Comparison of ENCODE assay signal across 8 cellular contexts in the genomic region with DNA sequence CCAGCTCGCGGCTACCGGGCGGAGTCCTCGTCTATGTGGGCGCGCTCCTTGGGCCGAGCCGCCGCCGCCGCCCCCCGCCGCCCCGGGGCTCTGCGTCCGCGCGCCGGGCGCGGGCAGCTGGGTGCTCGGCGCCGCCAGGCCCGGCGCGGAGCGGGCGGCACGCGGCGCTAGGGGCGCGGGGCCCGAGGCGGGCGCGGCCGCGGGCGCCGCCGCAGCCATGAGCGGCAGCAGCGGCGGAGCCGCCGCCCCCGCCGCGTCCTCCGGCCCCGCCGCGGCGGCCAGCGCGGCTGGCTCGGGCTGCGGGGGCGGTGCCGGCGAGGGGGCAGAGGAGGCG. TPM values are rescaled to one million over a fixed set of nuclear protein-coding genes. Genes with fewer than 3 reads are reported as not detected.
DNase-seq lines count a peak whose midpoint lies in the region; ATAC-seq lines count a peak whose summit lies in the region.

No MANE protein-coding gene starts in this region.

- H4K20me1 ChIP-seq in BLaER1 treated with 17β-estradiol and CSF1 and Interleukin-3, amounts not matched to agents 10 nM and 100 nM, result peaks cover 44 to 49% (median 48%) of the 10 kb centered on the region in 11 experiments

- peak overlapping the region; percentile 72 to 98 (median 94) for H3K4me3 ChIP-seq in BLaER1 treated with 17β-estradiol and CSF1 and Interleukin-3, amounts not matched to agents 10 nM and 100 nM
- H3K4me3 ChIP-seq in NT2/D1 (ENCODE audit: insufficient read length, low read depth) (peak overlapping the region; percentile 84), iPS-11a (ENCODE audit: low read depth, low read length) (peak overlapping the region; percentile 86), urinary bladder (ENCODE audit: low read depth, low read length) (peak overlapping the region; percentile 94)

- peak overlapping the region; percentile 82 to 98 (median 88) for H3K4me2 ChIP-seq in BLaER1 treated with 17β-estradiol and CSF1 and Interleukin-3, amounts not matched to agents 10 nM and 100 nM

- peak overlapping the region; percentile 91 to 99 (median 97) for H3K27ac ChIP-seq in BLaER1 treated with 17β-estradiol and CSF1 and Interleukin-3, amounts not matched to agents 10 nM and 100 nM
- peak overlapping the region; percentile 95 for H3K27ac ChIP-seq in urinary bladder (ENCODE audit: low read depth)

- intact Hi-C loops in posterior vena cava (cut with DNase I), result loop anchor here in 1 of 2 donors (2.0 kb wide), 1 partner anchor 127 kb away; no protein-coding TSS in a partner anchor

- peaks cover 0 to 3% (median under 1%) of the 10 kb centered on the region in 11 experiments; a peak in 6 of 22 replicates for H3K36me3 ChIP-seq in BLaER1 treated with 17β-estradiol and CSF1 and Interleukin-3, amounts not matched to agents 10 nM and 100 nM
- H3K36me3 ChIP-seq in NT2/D1 (ENCODE audit: insufficient read depth, insufficient read length, low read length) (peaks cover 10% of the 10 kb centered on the region), urinary bladder (ENCODE audit: insufficient read depth) (no peaks in the 10 kb centered on the region)

- peak overlapping the region; percentile 94 to 99 (median 98) for H3K9ac ChIP-seq in BLaER1 treated with 17β-estradiol and CSF1 and Interleukin-3, amounts not matched to agents 10 nM and 100 nM
- peak overlapping the region; percentile 91 for H3K9ac ChIP-seq in NT2/D1 (ENCODE audit: insufficient read length, low read depth)

- ATAC-seq in GM21723 (IDR thresholded peaks at IDR 0.05; ENCODE audit: unreplicated experiment), result peak; percentile 15

- no peaks in the 10 kb centered on the region for H3K27me3 ChIP-seq in BLaER1 treated with 17β-estradiol and CSF1 and Interleukin-3, amounts not matched to agents 10 nM and 100 nM
- no peaks in the 10 kb centered on the region for H3K27me3 ChIP-seq in NT2/D1 (ENCODE audit: insufficient read depth, insufficient read length)

- under 1% methylated on average over 57 of the region's 65 CpGs for WGBS in urinary bladder

- H3K9me3 ChIP-seq in BLaER1 treated with 17β-estradiol and CSF1 and Interleukin-3, amounts not matched to agents 10 nM and 100 nM (replicated peaks in 1 of 11), result no peaks in the 10 kb centered on the region
- H3K9me3 ChIP-seq in NT2/D1 (ENCODE audit: insufficient read depth, low read length), result no peaks in the 10 kb centered on the region

- no peak for DNase-seq in NT2/D1 (ENCODE audit: low read depth, low spot score)
- DNase-seq in posterior vena cava (ENCODE audit: low spot score), result no peak
- DNase-seq in NCI-H345 treated with DMSO at 0.1 percent for 48 hours (lab: John Stamatoyannopoulos, UW; ENCODE audit: unreplicated experiment), result no peak
- DNase-seq in activated T-cell treated with anti-CD3 and anti-CD28 coated beads, Interleukin-2, amount 50 U/mL, for 48 hours, result no peak

- peaks cover 37 to 43% (median 41%) of the 10 kb centered on the region in 10 experiments for H3K4me1 ChIP-seq in BLaER1 treated with 17β-estradiol and CSF1 and Interleukin-3, amounts not matched to agents 10 nM and 100 nM
- H3K4me1 ChIP-seq in NT2/D1 (ENCODE audit: insufficient read depth, insufficient read length) (no peaks in the 10 kb centered on the region), urinary bladder (ENCODE audit: insufficient read depth) (no peaks in the 10 kb centered on the region)

RNA-seq across cellular contexts. Expression of gene TRIO, which starts 0.3 kb away (rescaled TPM):
- total RNA-seq in urinary bladder (233 TPM), posterior vena cava (100 to 1,000 TPM; 181 to 202 TPM)
- 35.8 TPM for polyA plus RNA-seq in urinary bladder
